In the genomic region with DNA sequence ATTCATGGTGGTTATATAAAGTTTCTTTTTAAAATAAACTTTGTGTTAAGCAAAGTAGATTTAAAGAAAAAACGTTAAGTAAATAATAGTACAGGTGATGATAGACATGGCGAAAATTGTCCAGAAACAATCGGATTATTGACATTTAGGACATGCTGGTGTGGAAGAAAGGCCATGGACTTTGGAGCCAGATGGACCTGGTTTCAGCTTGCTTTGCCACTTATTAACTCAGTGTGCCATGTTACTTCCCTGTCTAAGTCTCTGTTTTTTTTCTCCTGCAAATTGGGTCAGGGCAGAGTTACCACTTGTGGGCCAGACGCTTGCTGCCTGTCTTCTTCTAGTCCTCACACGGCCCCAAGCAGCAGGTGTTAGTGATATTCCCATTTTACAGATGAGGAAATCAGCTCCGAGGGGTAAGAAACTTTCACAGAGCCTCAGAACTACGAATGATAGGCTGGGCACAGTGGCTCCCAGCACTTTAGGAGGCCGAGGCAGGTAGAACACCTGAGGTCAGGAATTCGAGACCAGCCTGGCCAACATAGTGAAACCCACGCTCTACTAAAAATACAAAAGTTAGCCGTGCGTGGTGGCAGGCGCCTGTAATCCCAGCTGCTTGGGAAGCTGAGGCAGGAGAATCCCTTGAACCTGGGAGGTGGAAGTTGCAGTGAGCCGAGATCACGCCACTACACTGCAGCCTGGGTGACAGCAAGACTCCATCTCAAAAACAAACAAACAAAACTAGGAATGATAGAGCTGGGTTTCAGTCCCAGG, we compare ENCODE assay signal across 1 cellular context.
TF ChIP-seq lines count a peak whose summit lies in the region.

No MANE protein-coding gene starts in this region.

TF ChIP-seq in HepG2, 621 proteins besides CTCF, POLR2A, EP300 and RAD21 (continued from another document and continues in another):
- TF ChIP-seq, protein P1, sequence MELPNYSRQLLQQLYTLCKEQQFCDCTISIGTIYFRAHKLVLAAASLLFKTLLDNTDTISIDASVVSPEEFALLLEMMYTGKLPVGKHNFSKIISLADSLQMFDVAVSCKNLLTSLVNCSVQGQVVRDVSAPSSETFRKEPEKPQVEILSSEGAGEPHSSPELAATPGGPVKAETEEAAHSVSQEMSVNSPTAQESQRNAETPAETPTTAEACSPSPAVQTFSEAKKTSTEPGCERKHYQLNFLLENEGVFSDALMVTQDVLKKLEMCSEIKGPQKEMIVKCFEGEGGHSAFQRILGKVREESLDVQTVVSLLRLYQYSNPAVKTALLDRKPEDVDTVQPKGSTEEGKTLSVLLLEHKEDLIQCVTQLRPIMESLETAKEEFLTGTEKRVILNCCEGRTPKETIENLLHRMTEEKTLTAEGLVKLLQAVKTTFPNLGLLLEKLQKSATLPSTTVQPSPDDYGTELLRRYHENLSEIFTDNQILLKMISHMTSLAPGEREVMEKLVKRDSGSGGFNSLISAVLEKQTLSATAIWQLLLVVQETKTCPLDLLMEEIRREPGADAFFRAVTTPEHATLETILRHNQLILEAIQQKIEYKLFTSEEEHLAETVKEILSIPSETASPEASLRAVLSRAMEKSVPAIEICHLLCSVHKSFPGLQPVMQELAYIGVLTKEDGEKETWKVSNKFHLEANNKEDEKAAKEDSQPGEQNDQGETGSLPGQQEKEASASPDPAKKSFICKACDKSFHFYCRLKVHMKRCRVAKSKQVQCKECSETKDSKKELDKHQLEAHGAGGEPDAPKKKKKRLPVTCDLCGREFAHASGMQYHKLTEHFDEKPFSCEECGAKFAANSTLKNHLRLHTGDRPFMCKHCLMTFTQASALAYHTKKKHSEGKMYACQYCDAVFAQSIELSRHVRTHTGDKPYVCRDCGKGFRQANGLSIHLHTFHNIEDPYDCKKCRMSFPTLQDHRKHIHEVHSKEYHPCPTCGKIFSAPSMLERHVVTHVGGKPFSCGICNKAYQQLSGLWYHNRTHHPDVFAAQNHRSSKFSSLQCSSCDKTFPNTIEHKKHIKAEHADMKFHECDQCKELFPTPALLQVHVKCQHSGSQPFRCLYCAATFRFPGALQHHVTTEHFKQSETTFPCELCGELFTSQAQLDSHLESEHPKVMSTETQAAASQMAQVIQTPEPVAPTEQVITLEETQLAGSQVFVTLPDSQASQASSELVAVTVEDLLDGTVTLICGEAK (IDR thresholded peaks at IDR 0.05), result no peak
- TF ChIP-seq, protein P1 (CRISPR knock-in tag; IDR thresholded peaks at IDR 0.05), result peak; percentile 91; the same call in 1 of the 2 replicates
- TF ChIP-seq ZNF543 (CRISPR knock-in tag; IDR thresholded peaks at IDR 0.05) (0 out of 2 replicates have a peak, but pooled peaks have one; percentile 2), SIX1 (CRISPR knock-in tag; IDR thresholded peaks at IDR 0.05; ENCODE audit: borderline replicate concordance) (peak; percentile 78; the same call in 1 of the 2 replicates), ZNF567 (CRISPR knock-in tag; IDR thresholded peaks at IDR 0.05; ENCODE audit: borderline replicate concordance) (peak; percentile 100), ZNF331 (CRISPR knock-in tag; IDR thresholded peaks at IDR 0.05) (peak; percentile 84), TBP (CRISPR knock-in tag; IDR thresholded peaks at IDR 0.05) (0 out of 2 replicates have a peak, but pooled peaks have one; percentile 29), NR2C2 (CRISPR knock-in tag; IDR thresholded peaks at IDR 0.05; ENCODE audit: borderline replicate concordance) (peak; percentile 63; the same call in 1 of the 2 replicates), TEAD2 (CRISPR knock-in tag; IDR thresholded peaks at IDR 0.05) (no peak), ATF1 (CRISPR knock-in tag; IDR thresholded peaks at IDR 0.05) (peak; percentile 78), MBNL3 (CRISPR knock-in tag; conservative IDR thresholded peaks at IDR 0.05) (no peak), ZSCAN20 (CRISPR knock-in tag; IDR thresholded peaks at IDR 0.05; ENCODE audit: borderline replicate concordance) (peak; percentile 63; the same call in 1 of the 2 replicates), DZIP1 (CRISPR knock-in tag; IDR thresholded peaks at IDR 0.05) (no peak), SMAD3 (CRISPR knock-in tag; IDR thresholded peaks at IDR 0.05) (peak; percentile 94; the same call in 1 of the 2 replicates), ZNF484 (CRISPR knock-in tag; IDR thresholded peaks at IDR 0.05; ENCODE audit: borderline replicate concordance, low read depth) (no peak), ZNF883 (CRISPR knock-in tag; IDR thresholded peaks at IDR 0.05; ENCODE audit: not compliant biosample characterization) (peak; percentile 64), NFE2L2 (IDR thresholded peaks at IDR 0.05; ENCODE audit: low read length) (no peak), ZSCAN30 (CRISPR knock-in tag; IDR thresholded peaks at IDR 0.05) (peak; percentile 92), ZMAT5 (CRISPR knock-in tag; IDR thresholded peaks at IDR 0.05; ENCODE audit: borderline replicate concordance, low read depth) (no peak), FOXM1 (CRISPR knock-in tag; IDR thresholded peaks at IDR 0.05) (no peak), STAG1 (CRISPR knock-in tag; IDR thresholded peaks at IDR 0.05) (peak; percentile 55), MIER2 (CRISPR knock-in tag; IDR thresholded peaks at IDR 0.05) (peak; percentile 82), SSRP1 (CRISPR knock-in tag; IDR thresholded peaks at IDR 0.05) (no peak), MAF1 (CRISPR knock-in tag; IDR thresholded peaks at IDR 0.05; ENCODE audit: borderline replicate concordance) (0 out of 2 replicates have a peak, but pooled peaks have one; percentile 24), ZSCAN25 (CRISPR knock-in tag; IDR thresholded peaks at IDR 0.05) (peak; percentile 79; the same call in 1 of the 2 replicates), PBX2 (CRISPR knock-in tag; IDR thresholded peaks at IDR 0.05) (peak; percentile 72), TBX3 (IDR thresholded peaks at IDR 0.05; ENCODE audit: borderline replicate concordance) (peak; percentile 92), ARNTL (CRISPR knock-in tag; IDR thresholded peaks at IDR 0.05) (peak; percentile 4; the same call in 1 of the 2 replicates), ZNF207 (IDR thresholded peaks at IDR 0.05; ENCODE audit: borderline replicate concordance) (no peak), ZNF564 (CRISPR knock-in tag; IDR thresholded peaks at IDR 0.05) (no peak; the same call in none of the 2 replicates), ZNF205 (CRISPR knock-in tag; IDR thresholded peaks at IDR 0.05) (0 out of 2 replicates have a peak, but pooled peaks have one; percentile 38), MAFF (IDR thresholded peaks at IDR 0.05; ENCODE audit: low read depth, low read length) (peak; percentile 60), GFI1 (CRISPR knock-in tag; IDR thresholded peaks at IDR 0.05; ENCODE audit: borderline replicate concordance) (peak; percentile 95)
- TF ChIP-seq, protein P2, sequence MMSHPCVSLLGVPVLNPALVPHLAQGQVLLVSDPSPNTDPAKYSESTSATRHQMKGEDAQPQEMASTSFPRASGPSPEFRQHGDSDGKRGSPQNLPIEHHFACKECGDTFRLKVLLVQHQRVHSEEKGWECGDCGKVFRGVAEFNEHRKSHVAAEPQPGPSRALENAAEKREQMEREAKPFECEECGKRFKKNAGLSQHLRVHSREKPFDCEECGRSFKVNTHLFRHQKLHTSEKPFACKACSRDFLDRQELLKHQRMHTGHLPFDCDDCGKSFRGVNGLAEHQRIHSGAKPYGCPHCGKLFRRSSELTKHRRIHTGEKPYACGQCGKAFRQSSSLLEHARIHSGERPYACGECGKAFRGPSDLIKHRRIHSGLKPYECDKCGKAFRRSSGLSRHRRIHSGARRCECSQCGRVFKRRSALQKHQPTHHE (CRISPR knock-in tag; IDR thresholded peaks at IDR 0.05; ENCODE audit: borderline replicate concordance), result 0 out of 2 replicates have a peak, but pooled peaks have one; percentile 14
- TF ChIP-seq, protein P3, sequence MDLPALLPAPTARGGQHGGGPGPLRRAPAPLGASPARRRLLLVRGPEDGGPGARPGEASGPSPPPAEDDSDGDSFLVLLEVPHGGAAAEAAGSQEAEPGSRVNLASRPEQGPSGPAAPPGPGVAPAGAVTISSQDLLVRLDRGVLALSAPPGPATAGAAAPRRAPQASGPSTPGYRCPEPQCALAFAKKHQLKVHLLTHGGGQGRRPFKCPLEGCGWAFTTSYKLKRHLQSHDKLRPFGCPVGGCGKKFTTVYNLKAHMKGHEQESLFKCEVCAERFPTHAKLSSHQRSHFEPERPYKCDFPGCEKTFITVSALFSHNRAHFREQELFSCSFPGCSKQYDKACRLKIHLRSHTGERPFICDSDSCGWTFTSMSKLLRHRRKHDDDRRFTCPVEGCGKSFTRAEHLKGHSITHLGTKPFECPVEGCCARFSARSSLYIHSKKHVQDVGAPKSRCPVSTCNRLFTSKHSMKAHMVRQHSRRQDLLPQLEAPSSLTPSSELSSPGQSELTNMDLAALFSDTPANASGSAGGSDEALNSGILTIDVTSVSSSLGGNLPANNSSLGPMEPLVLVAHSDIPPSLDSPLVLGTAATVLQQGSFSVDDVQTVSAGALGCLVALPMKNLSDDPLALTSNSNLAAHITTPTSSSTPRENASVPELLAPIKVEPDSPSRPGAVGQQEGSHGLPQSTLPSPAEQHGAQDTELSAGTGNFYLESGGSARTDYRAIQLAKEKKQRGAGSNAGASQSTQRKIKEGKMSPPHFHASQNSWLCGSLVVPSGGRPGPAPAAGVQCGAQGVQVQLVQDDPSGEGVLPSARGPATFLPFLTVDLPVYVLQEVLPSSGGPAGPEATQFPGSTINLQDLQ (CRISPR knock-in tag; IDR thresholded peaks at IDR 0.05), result 0 out of 2 replicates have a peak, but pooled peaks have one; percentile 1
- TF ChIP-seq, protein P4, sequence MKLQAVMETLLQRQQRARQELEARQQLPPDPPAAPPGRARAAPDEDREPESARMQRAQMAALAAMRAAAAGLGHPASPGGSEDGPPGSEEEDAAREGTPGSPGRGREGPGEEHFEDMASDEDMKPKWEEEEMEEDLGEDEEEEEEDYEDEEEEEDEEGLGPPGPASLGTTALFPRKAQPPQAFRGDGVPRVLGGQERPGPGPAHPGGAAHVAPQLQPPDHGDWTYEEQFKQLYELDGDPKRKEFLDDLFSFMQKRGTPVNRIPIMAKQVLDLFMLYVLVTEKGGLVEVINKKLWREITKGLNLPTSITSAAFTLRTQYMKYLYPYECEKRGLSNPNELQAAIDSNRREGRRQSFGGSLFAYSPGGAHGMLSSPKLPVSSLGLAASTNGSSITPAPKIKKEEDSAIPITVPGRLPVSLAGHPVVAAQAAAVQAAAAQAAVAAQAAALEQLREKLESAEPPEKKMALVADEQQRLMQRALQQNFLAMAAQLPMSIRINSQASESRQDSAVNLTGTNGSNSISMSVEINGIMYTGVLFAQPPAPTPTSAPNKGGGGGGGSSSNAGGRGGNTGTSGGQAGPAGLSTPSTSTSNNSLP (IDR thresholded peaks at IDR 0.05; ENCODE audit: low read depth, low read length), result peak; percentile 94
